7 cellular contexts compared by ENCODE assay signal in genomic region chr1:234927312-234927967, GRCh38.
DNase-seq lines count a peak whose midpoint lies in the region; ATAC-seq and TF ChIP-seq lines count a peak whose summit lies in the region.

No MANE protein-coding gene starts in this region.

- peak overlapping the region in 3 of 8 donors; percentile 6 to 47 (median 15) for H3K4me3 ChIP-seq in spleen

- no peaks in the 10 kb centered on the region for H3K36me3 ChIP-seq in spleen

- intact Hi-C loops in spleen (cut with DNase I; ENCODE audit: low total_unique reads) = no loop called here

- H3K27me3 ChIP-seq in spleen (replicated peaks in 1 of 7) = no peaks in the 10 kb centered on the region

- ATAC-seq in GM18870 (IDR thresholded peaks at IDR 0.05; ENCODE audit: unreplicated experiment) (peak; percentile 9), HG03039 (IDR thresholded peaks at IDR 0.05; ENCODE audit: unreplicated experiment) (peak; percentile 6)

- peak overlapping the region in 4 of 5 experiments; percentile 16 to 93 (median 58) for H3K27ac Mint-ChIP-seq in brain

- H3K9me3 Mint-ChIP-seq in brain = peaks cover 0 to 14% (median 0%) of the 10 kb centered on the region in 5 experiments

- DNase-seq in spleen (no peak), inferior parietal cortex (ENCODE audit: extremely low spot score) (no peak), cerebellar cortex (ENCODE audit: low spot score) (no peak), kidney tubule cell (ENCODE audit: low spot score) (no peak)

- WGBS in spleen, 5 donors = 85 to 90% (median 88%) methylated on average over 10 of the region's 10 CpGs

- TF ChIP-seq POLR2A in spleen (IDR thresholded peaks at IDR 0.05) = no peak

- H3K27me3 Mint-ChIP-seq in brain = peaks cover 3% of the 10 kb centered on the region

- no peaks in the 10 kb centered on the region for H3K9me3 ChIP-seq in spleen

- peaks cover 49% of the 10 kb centered on the region for H3K4me1 Mint-ChIP-seq in brain

- no peak overlapping the region for H3K4me3 Mint-ChIP-seq in brain

- H3K4me1 ChIP-seq in spleen = peaks cover 11 to 48% (median 34%) of the 10 kb centered on the region in 6 donors

- H3K36me3 Mint-ChIP-seq in brain = no peaks in the 10 kb centered on the region

- peak overlapping the region; percentile 46 to 80 (median 70) for H3K27ac ChIP-seq in spleen

- no peak for TF ChIP-seq CTCF in brain (conservative IDR thresholded peaks at IDR 0.05)
- TF ChIP-seq CTCF in spleen (IDR thresholded peaks at IDR 0.05 in 8 of 11, conservative IDR thresholded peaks at IDR 0.05 in 3 of 11) = no peak
